Comparison of ENCODE assay signal across 14 cellular contexts in the genomic region with DNA sequence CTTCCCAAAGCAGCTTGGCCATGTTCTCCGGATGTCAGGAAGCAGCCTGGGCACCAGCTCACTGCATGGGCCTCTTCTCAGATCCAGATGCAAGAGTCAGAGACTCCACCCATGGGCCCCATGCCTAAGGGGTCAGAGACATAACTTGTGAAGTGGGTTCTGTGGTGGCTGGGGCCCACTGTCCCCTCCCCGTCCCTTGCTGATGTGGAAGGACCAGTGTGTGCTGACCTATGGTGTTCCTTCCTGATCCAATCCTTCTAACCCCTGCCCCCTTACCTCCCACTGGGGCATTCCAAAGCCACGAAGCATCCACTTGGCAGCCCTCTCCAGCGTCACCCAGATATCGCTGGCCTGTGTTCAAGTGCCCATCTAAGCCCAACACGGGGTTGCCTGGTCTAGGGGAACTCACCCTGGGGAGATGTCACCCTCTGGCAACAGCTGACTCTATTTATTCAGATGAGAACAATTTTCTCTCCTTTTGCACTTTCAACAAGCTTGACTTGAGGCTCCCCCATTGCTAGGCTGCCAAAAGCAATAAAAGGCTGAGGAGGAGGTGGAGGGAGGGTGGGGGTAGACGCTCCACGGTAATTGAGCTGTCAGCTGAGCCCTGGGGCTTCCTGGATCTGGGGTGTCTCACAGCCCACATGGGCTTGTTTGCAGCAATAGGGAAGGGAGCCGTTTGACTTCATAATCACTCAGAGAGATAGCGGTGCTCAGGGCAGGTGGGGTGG.
DNase-seq lines count a peak whose midpoint lies in the region; ATAC-seq and TF ChIP-seq lines count a peak whose summit lies in the region.
"Had no signal": no experiment of that assay in that cellular context is flagged by ENCODE, and none has a peak within 500 bp of the region (broad histone marks: within the 10 kb centered on the region; RNA-seq: fewer than 3 reads in every experiment).

No MANE protein-coding gene starts in this region.

- H3K27ac ChIP-seq in HEK293 (ENCODE audit: extremely low read depth, low read depth, low read length), result no peak overlapping the region
- peak overlapping the region; percentile 68 for H3K27ac ChIP-seq in right cardiac atrium (ENCODE audit: low read length)
- peak overlapping the region in 4 of 5 donors; percentile 25 to 80 (median 57) for H3K27ac ChIP-seq in stomach

- WGBS in right cardiac atrium, result 37% methylated on average over 10 of the region's 10 CpGs
- WGBS in stomach, 5 donors, result 61 to 81% (median 72%) methylated on average over 9 to 10 of the region's 10 CpGs

- no peaks in the 10 kb centered on the region for H3K9me3 ChIP-seq in HEK293 (ENCODE audit: control insufficient read depth, insufficient read depth, low read depth, low read length)
- H3K9me3 ChIP-seq in right cardiac atrium (ENCODE audit: control insufficient read depth, low read length), result no peaks in the 10 kb centered on the region
- no peaks in the 10 kb centered on the region for H3K9me3 ChIP-seq in stomach

- H3K36me3 ChIP-seq in HEK293 (ENCODE audit: control insufficient read depth in 2 of 2, insufficient read depth in 1 of 2, low read length in 2 of 2) (no peaks in the 10 kb centered on the region), stomach (no peaks in the 10 kb centered on the region)

- POLR2A ChIA-PET in HEK293 (lab: Yijun Ruan, JAX), result no interaction called here

- H3K4me3 ChIP-seq in HEK293 (ENCODE audit: low read depth, low read length) (no peak overlapping the region), right cardiac atrium (ENCODE audit: low read length) (no peak overlapping the region), stomach (no peak overlapping the region)
- H3K4me3 ChIP-seq: GM23338 had no signal

- H3K27me3 ChIP-seq in right cardiac atrium (ENCODE audit: control insufficient read depth, insufficient read depth) (no peaks in the 10 kb centered on the region), stomach (no peaks in the 10 kb centered on the region)

- ATAC-seq in right cardiac atrium (peak; percentile 32 to 54), GM18519 (IDR thresholded peaks at IDR 0.05; ENCODE audit: low FRiP score, unreplicated experiment) (no peak)
- ATAC-seq in stimulated activated naive CD8-positive, alpha-beta T cell treated with anti-CD3 and anti-CD28 coated beads, Interleukin-15, Interleukin-2, amounts not matched to agents 100 U/mL and 50 U/mL, for 24 hours, result no peak
- ATAC-seq: GM23338 had no signal

- DNase-seq in brain pericyte (ENCODE audit: low read depth, low spot score), result peak; percentile 95
- DNase-seq in right cardiac atrium, result peak; percentile 80 to 93 (median 89)
- no peak for DNase-seq in stomach
- DNase-seq in stimulated activated CD4-positive, alpha-beta T cell treated with anti-CD3 and anti-CD28 coated beads, Interleukin-15, amount 100 ng/mL, for 24 hours, result no peak
- DNase-seq in stimulated activated naive CD8-positive, alpha-beta T cell treated with anti-CD3 and anti-CD28 coated beads, Interleukin-15, Interleukin-2, amounts not matched to agents 100 U/mL and 50 U/mL, for 24 hours, result no peak
- no peak for DNase-seq in stimulated activated CD4-positive, alpha-beta T cell treated with anti-CD3 and anti-CD28 coated beads, Interleukin-4, amount 100 ng/mL, for 4 hours
- DNase-seq: activated CD4-positive, alpha-beta T cell treated with anti-CD3 and anti-CD28 coated beads, Interleukin-2, amount 50 U/mL, for 1 hour; activated gamma-delta T cell; cortex of kidney; NCI-H146; NK-92 treated with Interleukin-12 subunit alpha and Interleukin-12 subunit beta, amount 100 ng/mL, for 24 hours had no signal

- CTCF ChIA-PET in HEK293 (lab: Yijun Ruan, JAX), result interaction anchor here (0.5 kb wide), 1 partner anchor 40 kb away, joined by 3 read pairs; no protein-coding TSS in a partner anchor

- H3K4me1 ChIP-seq in HEK293 (ENCODE audit: control insufficient read depth, insufficient read depth, low read length) (no peaks in the 10 kb centered on the region), right cardiac atrium (ENCODE audit: control insufficient read depth, insufficient read depth, low read length) (peaks cover 15% of the 10 kb centered on the region), stomach (peaks cover 5 to 24% (median 12%) of the 10 kb centered on the region in 4 donors)

- TF ChIP-seq POLR2A in stomach (IDR thresholded peaks at IDR 0.05), result no peak

- no peak for TF ChIP-seq CTCF in HEK293 (tag by site-specific recombination; IDR thresholded peaks at IDR 0.05)
- no peak for TF ChIP-seq CTCF in stomach (IDR thresholded peaks at IDR 0.05)

- intact Hi-C loops in right cardiac atrium (cut with DNase I), result no loop called here
- intact Hi-C loops in stomach (cut with DNase I; ENCODE audit: low total_unique reads), result no loop called here

- TF ChIP-seq EP300 in stomach (IDR thresholded peaks at IDR 0.05), result no peak

TF ChIP-seq in HEK293, 187 proteins besides CTCF, POLR2A, EP300 and RAD21 (continues in another document):
- no peak for TF ChIP-seq YY2 (tag by site-specific recombination; IDR thresholded peaks at IDR 0.05)
- TF ChIP-seq ZNF223 (tag by site-specific recombination; IDR thresholded peaks at IDR 0.05), result no peak
- TF ChIP-seq ZNF416 (tag by site-specific recombination; IDR thresholded peaks at IDR 0.05), result no peak
- no peak for TF ChIP-seq ZNF660 (tag by site-specific recombination; IDR thresholded peaks at IDR 0.05)
- no peak for TF ChIP-seq ZNF391 (tag by site-specific recombination; IDR thresholded peaks at IDR 0.05; ENCODE audit: borderline replicate concordance, low read depth)
- TF ChIP-seq ZNF791 (tag by site-specific recombination; IDR thresholded peaks at IDR 0.05), result no peak
- no peak for TF ChIP-seq ZNF341 (tag by site-specific recombination; IDR thresholded peaks at IDR 0.05; ENCODE audit: low read depth)
- TF ChIP-seq ZNF600 (tag by site-specific recombination; IDR thresholded peaks at IDR 0.05), result no peak
- no peak for TF ChIP-seq ZNF677 (tag by site-specific recombination; IDR thresholded peaks at IDR 0.05)
- TF ChIP-seq ZNF626 (tag by site-specific recombination; IDR thresholded peaks at IDR 0.05), result no peak
- TF ChIP-seq SP7 (tag by site-specific recombination; IDR thresholded peaks at IDR 0.05), result no peak
- no peak for TF ChIP-seq ZNF404 (tag by site-specific recombination; IDR thresholded peaks at IDR 0.05)
- peak; percentile 33 for TF ChIP-seq ZFHX2 (tag by site-specific recombination; conservative IDR thresholded peaks at IDR 0.05)
- TF ChIP-seq ZNF785 (tag by site-specific recombination; IDR thresholded peaks at IDR 0.05), result no peak
- TF ChIP-seq KLF9 (tag by site-specific recombination; IDR thresholded peaks at IDR 0.05; ENCODE audit: low read depth), result no peak
- TF ChIP-seq ATF2 (tag by site-specific recombination; IDR thresholded peaks at IDR 0.05; ENCODE audit: low read depth), result no peak
- TF ChIP-seq, protein P1, sequence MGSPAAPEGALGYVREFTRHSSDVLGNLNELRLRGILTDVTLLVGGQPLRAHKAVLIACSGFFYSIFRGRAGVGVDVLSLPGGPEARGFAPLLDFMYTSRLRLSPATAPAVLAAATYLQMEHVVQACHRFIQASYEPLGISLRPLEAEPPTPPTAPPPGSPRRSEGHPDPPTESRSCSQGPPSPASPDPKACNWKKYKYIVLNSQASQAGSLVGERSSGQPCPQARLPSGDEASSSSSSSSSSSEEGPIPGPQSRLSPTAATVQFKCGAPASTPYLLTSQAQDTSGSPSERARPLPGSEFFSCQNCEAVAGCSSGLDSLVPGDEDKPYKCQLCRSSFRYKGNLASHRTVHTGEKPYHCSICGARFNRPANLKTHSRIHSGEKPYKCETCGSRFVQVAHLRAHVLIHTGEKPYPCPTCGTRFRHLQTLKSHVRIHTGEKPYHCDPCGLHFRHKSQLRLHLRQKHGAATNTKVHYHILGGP (tag by site-specific recombination; IDR thresholded peaks at IDR 0.05), result no peak
- TF ChIP-seq ZNF311 (tag by site-specific recombination; IDR thresholded peaks at IDR 0.05; ENCODE audit: borderline replicate concordance), result no peak
- no peak for TF ChIP-seq KLF7 (tag by site-specific recombination; IDR thresholded peaks at IDR 0.05; ENCODE audit: borderline replicate concordance)
- TF ChIP-seq ZNF777 (tag by site-specific recombination; IDR thresholded peaks at IDR 0.05; ENCODE audit: borderline replicate concordance), result no peak
- TF ChIP-seq, protein P2, sequence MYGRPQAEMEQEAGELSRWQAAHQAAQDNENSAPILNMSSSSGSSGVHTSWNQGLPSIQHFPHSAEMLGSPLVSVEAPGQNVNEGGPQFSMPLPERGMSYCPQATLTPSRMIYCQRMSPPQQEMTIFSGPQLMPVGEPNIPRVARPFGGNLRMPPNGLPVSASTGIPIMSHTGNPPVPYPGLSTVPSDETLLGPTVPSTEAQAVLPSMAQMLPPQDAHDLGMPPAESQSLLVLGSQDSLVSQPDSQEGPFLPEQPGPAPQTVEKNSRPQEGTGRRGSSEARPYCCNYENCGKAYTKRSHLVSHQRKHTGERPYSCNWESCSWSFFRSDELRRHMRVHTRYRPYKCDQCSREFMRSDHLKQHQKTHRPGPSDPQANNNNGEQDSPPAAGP (tag by site-specific recombination; IDR thresholded peaks at IDR 0.05), result no peak
- TF ChIP-seq ZNF514 (tag by site-specific recombination; IDR thresholded peaks at IDR 0.05), result no peak
- no peak for TF ChIP-seq ZNF292 (tag by site-specific recombination; IDR thresholded peaks at IDR 0.05; ENCODE audit: borderline replicate concordance, low read depth)
- TF ChIP-seq ZNF23 (tag by site-specific recombination; IDR thresholded peaks at IDR 0.05; ENCODE audit: borderline replicate concordance), result no peak

Comparison
In these comparisons a context has a peak if more than half of its experiments do, and no peak if none do; other contexts are left out.
1. DNase-seq: peak in brain pericyte (single experiment) and right cardiac atrium (3 of 3); none in stomach (single experiment), stimulated activated CD4-positive, alpha-beta T cell treated with anti-CD3 and anti-CD28 coated beads, Interleukin-15, amount 100 ng/mL, for 24 hours (single experiment), stimulated activated naive CD8-positive, alpha-beta T cell treated with anti-CD3 and anti-CD28 coated beads, Interleukin-15, Interleukin-2, amounts not matched to agents 100 U/mL and 50 U/mL, for 24 hours (single experiment) and stimulated activated CD4-positive, alpha-beta T cell treated with anti-CD3 and anti-CD28 coated beads, Interleukin-4, amount 100 ng/mL, for 4 hours (0 of 2).
2. ATAC-seq: peak in right cardiac atrium (2 of 2); none in stimulated activated naive CD8-positive, alpha-beta T cell treated with anti-CD3 and anti-CD28 coated beads, Interleukin-15, Interleukin-2, amounts not matched to agents 100 U/mL and 50 U/mL, for 24 hours (single experiment) and GM18519 (single experiment).